8 cellular contexts compared by ENCODE assay signal in genomic region chr4:80989921-80990544, GRCh38. TPM values are rescaled to one million over a fixed set of nuclear protein-coding genes. Genes with fewer than 3 reads are reported as not detected.
DNase-seq lines count a peak whose midpoint lies in the region; ATAC-seq and TF ChIP-seq lines count a peak whose summit lies in the region.

No MANE protein-coding gene starts in this region.

- WGBS in stomach, 5 donors = 0 to 8% (median 5%) methylated on average over 2 of the region's 2 CpGs

- no peak overlapping the region for H3K4me3 ChIP-seq in CD4-positive, CD25-positive, alpha-beta regulatory T cell (ENCODE audit: low read depth, low read length)
- H3K4me3 ChIP-seq in astrocyte of the cerebellum (ENCODE audit: low read depth, low read length) (no peak overlapping the region), stomach (no peak overlapping the region)

- H3K4me1 Mint-ChIP-seq in CD4-positive, CD25-positive, alpha-beta regulatory T cell = peaks cover 0 to 4% (median 0%) of the 10 kb centered on the region in 4 donors
- H3K4me1 Mint-ChIP-seq in activated T-cell treated with anti-CD3 and anti-CD28 coated beads, Interleukin-2, amount 50 U/mL, for 24 hours (ENCODE audit: low read depth) = peaks cover 2% of the 10 kb centered on the region

- TF ChIP-seq CTCF in astrocyte of the cerebellum (IDR thresholded peaks at IDR 0.05; ENCODE audit: low read depth, low read length, missing control alignments) (peak; percentile 67), stomach (IDR thresholded peaks at IDR 0.05) (peak in 5 of 7 experiments; percentile 43 to 77 (median 57))

- H3K27ac ChIP-seq in CD4-positive, CD25-positive, alpha-beta regulatory T cell (ENCODE audit: insufficient read depth, low read length, poor library complexity, severe bottlenecking) = no peak overlapping the region
- H3K27ac ChIP-seq in stomach = no peak overlapping the region

- no peak for ATAC-seq in CD4-positive, CD25-positive, alpha-beta regulatory T cell (ENCODE audit: low read depth in 2 of 2)
- ATAC-seq in GM18498 (IDR thresholded peaks at IDR 0.05; ENCODE audit: unreplicated experiment) = peak; percentile 81
- peak; percentile 52 for ATAC-seq in HG03097 (IDR thresholded peaks at IDR 0.05; ENCODE audit: low FRiP score, unreplicated experiment)

- no peaks in the 10 kb centered on the region for H3K36me3 ChIP-seq in CD4-positive, CD25-positive, alpha-beta regulatory T cell (ENCODE audit: control insufficient read depth, insufficient read depth, low read length)
- H3K36me3 ChIP-seq in stomach = no peaks in the 10 kb centered on the region

- H3K27me3 ChIP-seq in CD4-positive, CD25-positive, alpha-beta regulatory T cell (ENCODE audit: control insufficient read depth, insufficient read depth, low read length) = no peaks in the 10 kb centered on the region
- H3K27me3 ChIP-seq in stomach = peaks cover 0 to 4% (median 0%) of the 10 kb centered on the region in 3 donors

- peaks cover 6% of the 10 kb centered on the region for H3K27me3 Mint-ChIP-seq in CD4-positive, CD25-positive, alpha-beta regulatory T cell
- peaks cover 2% of the 10 kb centered on the region for H3K27me3 Mint-ChIP-seq in activated T-cell treated with anti-CD3 and anti-CD28 coated beads, Interleukin-2, amount 50 U/mL, for 24 hours

- H3K4me3 Mint-ChIP-seq in CD4-positive, CD25-positive, alpha-beta regulatory T cell = no peak overlapping the region
- no peak overlapping the region for H3K4me3 Mint-ChIP-seq in activated T-cell treated with anti-CD3 and anti-CD28 coated beads, Interleukin-2, amount 50 U/mL, for 24 hours

- no peaks in the 10 kb centered on the region for H3K4me1 ChIP-seq in CD4-positive, CD25-positive, alpha-beta regulatory T cell (ENCODE audit: control insufficient read depth, insufficient read depth, low read length, poor library complexity, severe bottlenecking)
- H3K4me1 ChIP-seq in stomach = no peaks in the 10 kb centered on the region

- TF ChIP-seq POLR2A in stomach (IDR thresholded peaks at IDR 0.05) = no peak

- H3K27ac Mint-ChIP-seq in CD4-positive, CD25-positive, alpha-beta regulatory T cell = no peak overlapping the region
- H3K27ac Mint-ChIP-seq in activated T-cell treated with anti-CD3 and anti-CD28 coated beads, Interleukin-2, amount 50 U/mL, for 24 hours = no peak overlapping the region

- intact Hi-C loops in stomach (cut with DNase I; ENCODE audit: low total_unique reads) = loop anchor here (5.0 kb wide), 1 partner anchor 628 kb away; no protein-coding TSS in a partner anchor

- DNase-seq in CD4-positive, CD25-positive, alpha-beta regulatory T cell = peak in 2 of 3 donors; percentile 47 to 67
- DNase-seq in NCI-H2227 treated with DMSO at 0.1 percent for 48 hours (lab: John Stamatoyannopoulos, UW) (peak; percentile 28), astrocyte of the cerebellum (ENCODE audit: low read depth) (peak; percentile 67), iris pigment epithelial cell (ENCODE audit: low read depth) (peak; percentile 72), stomach (no peak)
- DNase-seq in activated T-cell treated with anti-CD3 and anti-CD28 coated beads, Interleukin-2, amount 50 U/mL, for 24 hours = no peak

- H3K9me3 Mint-ChIP-seq in CD4-positive, CD25-positive, alpha-beta regulatory T cell = no peaks in the 10 kb centered on the region
- no peaks in the 10 kb centered on the region for H3K9me3 Mint-ChIP-seq in activated T-cell treated with anti-CD3 and anti-CD28 coated beads, Interleukin-2, amount 50 U/mL, for 24 hours

- no peak for TF ChIP-seq EP300 in stomach (IDR thresholded peaks at IDR 0.05)

- in situ Hi-C loops in astrocyte of the cerebellum (cut with HindIII; ENCODE audit: low sequenced_read_pairs) = no loop called here

- no peaks in the 10 kb centered on the region for H3K9me3 ChIP-seq in CD4-positive, CD25-positive, alpha-beta regulatory T cell (ENCODE audit: control insufficient read depth in 2 of 2, low read length in 2 of 2)
- no peaks in the 10 kb centered on the region for H3K9me3 ChIP-seq in stomach

- H3K36me3 Mint-ChIP-seq in CD4-positive, CD25-positive, alpha-beta regulatory T cell = no peaks in the 10 kb centered on the region
- no peaks in the 10 kb centered on the region for H3K36me3 Mint-ChIP-seq in activated T-cell treated with anti-CD3 and anti-CD28 coated beads, Interleukin-2, amount 50 U/mL, for 24 hours (ENCODE audit: low read depth)

RNA-seq across cellular contexts. Expression of gene BMP3, which starts 40.5 kb away (rescaled TPM):
- not detected for total RNA-seq in CD4-positive, CD25-positive, alpha-beta regulatory T cell
- polyA plus RNA-seq in CD4-positive, CD25-positive, alpha-beta regulatory T cell = not detected
- total RNA-seq in stomach = 10 to 100 TPM in 1 of 5 donors, 1 to 10 TPM in 4; 1.8 to 36.9 (median 3.9) TPM
- under 1 TPM in 2 of 3 donors, not detected in 1; 0.15 to 0.25 TPM for polyA plus RNA-seq in stomach

Comparison
In these comparisons a context has a peak if more than half of its experiments do, and no peak if none do; other contexts are left out.
1. ATAC-seq: peak in GM18498 (single experiment) and HG03097 (single experiment); none in CD4-positive, CD25-positive, alpha-beta regulatory T cell (0 of 2).
2. DNase-seq: peak in CD4-positive, CD25-positive, alpha-beta regulatory T cell (2 of 3), NCI-H2227 treated with DMSO at 0.1 percent for 48 hours (single experiment), astrocyte of the cerebellum (single experiment) and iris pigment epithelial cell (single experiment); none in stomach (single experiment) and activated T-cell treated with anti-CD3 and anti-CD28 coated beads, Interleukin-2, amount 50 U/mL, for 24 hours (single experiment).